ENCODE assay signal across 16 cellular contexts in the genomic region with DNA sequence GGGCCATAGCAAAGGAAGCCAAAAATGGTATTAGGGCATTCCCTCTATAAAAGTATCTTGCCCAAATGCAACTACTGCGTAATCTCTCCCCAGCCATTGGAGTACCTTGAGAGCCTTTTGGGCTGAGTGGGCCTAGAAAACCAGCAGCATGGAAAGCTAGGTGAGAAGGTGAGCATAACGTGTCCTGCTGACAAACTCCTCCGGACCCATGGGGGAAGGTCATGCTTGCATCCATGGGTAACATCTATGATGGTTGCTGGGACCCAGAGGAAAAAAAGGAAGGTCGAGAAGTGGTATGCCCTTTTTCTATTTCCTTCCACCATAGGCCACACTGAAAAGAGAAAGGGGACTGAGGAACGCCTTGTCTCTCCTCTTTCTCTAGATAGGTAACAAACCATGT. TPM values are rescaled to one million over a fixed set of nuclear protein-coding genes. Genes with fewer than 3 reads are reported as not detected.
DNase-seq lines count a peak whose midpoint lies in the region; ATAC-seq and TF ChIP-seq lines count a peak whose summit lies in the region.
"Had no signal": no experiment of that assay in that cellular context is flagged by ENCODE, and none has a peak within 500 bp of the region (broad histone marks: within the 10 kb centered on the region; RNA-seq: fewer than 3 reads in every experiment).

No MANE protein-coding gene starts in this region.

- DNase-seq in stimulated activated CD4-positive, alpha-beta T cell treated with anti-CD3 and anti-CD28 coated beads, Interleukin-15, amount 100 ng/mL, for 24 hours: peak; percentile 1
- no peak for DNase-seq in stimulated activated CD4-positive, alpha-beta T cell treated with anti-CD3 and anti-CD28 coated beads, Interleukin-4, amount 100 ng/mL, for 24 hours
- DNase-seq in OCI-M1 (lab: John Stamatoyannopoulos, UW) (peak; percentile 44), fibroblast of gingiva (ENCODE audit: low read depth) (peak; percentile 18), testis (peak; percentile 21), pons (ENCODE audit: low spot score) (no peak), GM10248 (ENCODE audit: extremely low spot score) (no peak)
- DNase-seq: activated CD4-positive, alpha-beta T cell treated with anti-CD3 and anti-CD28 coated beads for 4 hours; natural killer cell; NCI-H146; NK-92 treated with Interleukin-12 subunit alpha and Interleukin-12 subunit beta, amount 100 ng/mL, for 24 hours; T-cell had no signal

- 34 to 52% methylated on average over 5 of the region's 5 CpGs for WGBS in testis, 2 donors

- no peak for TF ChIP-seq POLR2A in testis (IDR thresholded peaks at IDR 0.05)

- no peaks in the 10 kb centered on the region for H3K36me3 ChIP-seq in testis (ENCODE audit: low read depth, missing control alignments)
- H3K36me3 ChIP-seq: BLaER1 treated with 17β-estradiol and CSF1 and Interleukin-3, amounts not matched to agents 10 nM and 100 nM; suprapubic skin had no signal

- POLR2A ChIA-PET in GM10248 (lab: Yijun Ruan, JAX): no interaction called here

- intact Hi-C loops in testis (cut with DNase I; ENCODE audit: low total_unique reads): no loop called here

- no peak overlapping the region for H3K27ac ChIP-seq in testis
- H3K27ac ChIP-seq: BLaER1 treated with 17β-estradiol and CSF1 and Interleukin-3, amounts not matched to agents 10 nM and 100 nM; suprapubic skin had no signal

- no peaks in the 10 kb centered on the region for H3K9me3 ChIP-seq in testis

- CTCF ChIA-PET in GM10248 (lab: Yijun Ruan, JAX): no interaction called here

- H3K4me3 ChIP-seq in testis: no peak overlapping the region
- H3K4me3 ChIP-seq: suprapubic skin had no signal

- no peaks in the 10 kb centered on the region for H3K27me3 ChIP-seq in testis
- H3K27me3 ChIP-seq: BLaER1 treated with 17β-estradiol and CSF1 and Interleukin-3, amounts not matched to agents 10 nM and 100 nM; suprapubic skin had no signal

- no peaks in the 10 kb centered on the region for H3K4me1 ChIP-seq in testis
- H3K4me1 ChIP-seq: BLaER1 treated with 17β-estradiol and CSF1 and Interleukin-3, amounts not matched to agents 10 nM and 100 nM; suprapubic skin had no signal

- ATAC-seq in HG03097 (IDR thresholded peaks at IDR 0.05; ENCODE audit: low FRiP score, unreplicated experiment): no peak
- ATAC-seq: natural killer cell, T-cell had no signal

- no peak for TF ChIP-seq CTCF in testis (IDR thresholded peaks at IDR 0.05)
- TF ChIP-seq CTCF in GM10248 (IDR thresholded peaks at IDR 0.05; ENCODE audit: control extremely low read depth, extremely low read depth, low read depth, missing control alignments): no peak

RNA-seq across cellular contexts. Expression of gene ZNF728, which starts 57.4 kb away (rescaled TPM):
- total RNA-seq in testis: 10 to 100 TPM; 22.9 to 33.3 TPM
- 9.0 TPM for polyA plus RNA-seq in testis (ENCODE audit: insufficient read depth, low read depth, low replicate concordance)
- total RNA-seq: chondrocyte, natural killer cell, T-cell had no signal

Comparison
In these comparisons a context has a peak if more than half of its experiments do, and no peak if none do; other contexts are left out.
1. DNase-seq: peak in stimulated activated CD4-positive, alpha-beta T cell treated with anti-CD3 and anti-CD28 coated beads, Interleukin-15, amount 100 ng/mL, for 24 hours (single experiment), OCI-M1 (single experiment), fibroblast of gingiva (single experiment) and testis (single experiment); none in stimulated activated CD4-positive, alpha-beta T cell treated with anti-CD3 and anti-CD28 coated beads, Interleukin-4, amount 100 ng/mL, for 24 hours (single experiment), pons (single experiment) and GM10248 (single experiment).